In genomic region chrX:109270580-109271484, GRCh38 we compare ENCODE assay signal across 9 cellular contexts.
DNase-seq lines count a peak whose midpoint lies in the region; ATAC-seq and TF ChIP-seq lines count a peak whose summit lies in the region.
"Had no signal": no experiment of that assay in that cellular context is flagged by ENCODE, and none has a peak within 500 bp of the region (broad histone marks: within the 10 kb centered on the region; RNA-seq: fewer than 3 reads in every experiment).

No MANE protein-coding gene starts in this region.

- peaks cover 3% of the 10 kb centered on the region for H3K9me3 Mint-ChIP-seq in neural progenitor cell
- H3K9me3 Mint-ChIP-seq: memory B cell had no signal

- no peak overlapping the region for H2AFZ ChIP-seq in smooth muscle cell (ENCODE audit: low read depth)
- H2AFZ ChIP-seq in neural progenitor cell (replicated peaks) = no peak overlapping the region

- H3K36me3 ChIP-seq in smooth muscle cell (ENCODE audit: low read depth) (no peaks in the 10 kb centered on the region), neural progenitor cell (no peaks in the 10 kb centered on the region)

- H3F3A ChIP-seq in smooth muscle cell (ENCODE audit: low read depth) (no peaks in the 10 kb centered on the region), neural progenitor cell (ENCODE audit: low read depth) (no peaks in the 10 kb centered on the region)

- no peak overlapping the region for H3K27ac Mint-ChIP-seq in neural progenitor cell
- H3K27ac Mint-ChIP-seq: memory B cell had no signal

- H3K4me3 ChIP-seq in smooth muscle cell = no peak overlapping the region
- H3K4me3 ChIP-seq in neural progenitor cell = no peak overlapping the region

- H3K27me3 ChIP-seq in smooth muscle cell (ENCODE audit: low read depth) (no peaks in the 10 kb centered on the region), neural progenitor cell (no peaks in the 10 kb centered on the region)

- H3K27me3 Mint-ChIP-seq in neural progenitor cell (ENCODE audit: insufficient read depth, low read depth) = peaks cover 3% of the 10 kb centered on the region
- H3K27me3 Mint-ChIP-seq: memory B cell had no signal

- no peaks in the 10 kb centered on the region for H3K4me1 ChIP-seq in smooth muscle cell (ENCODE audit: low read depth)
- H3K4me1 ChIP-seq in neural progenitor cell = peaks cover 6% of the 10 kb centered on the region

- no peak overlapping the region for H3K9ac ChIP-seq in smooth muscle cell (ENCODE audit: low read depth)
- no peak overlapping the region for H3K9ac ChIP-seq in neural progenitor cell

- no peaks in the 10 kb centered on the region for H4K20me1 ChIP-seq in smooth muscle cell (ENCODE audit: low read depth)
- H4K20me1 ChIP-seq in neural progenitor cell (ENCODE audit: low read depth) = no peaks in the 10 kb centered on the region

- no peaks in the 10 kb centered on the region for H3K9me3 ChIP-seq in smooth muscle cell (replicated peaks; ENCODE audit: low read depth)
- no peaks in the 10 kb centered on the region for H3K9me3 ChIP-seq in neural progenitor cell (ENCODE audit: low read depth)

- H3K4me1 Mint-ChIP-seq in neural progenitor cell = peaks cover 8% of the 10 kb centered on the region

- no peak for TF ChIP-seq CTCF in smooth muscle cell (IDR thresholded peaks at IDR 0.05; ENCODE audit: borderline replicate concordance, insufficient read depth, poor library complexity, severe bottlenecking)
- no peak for TF ChIP-seq CTCF in neural progenitor cell (IDR thresholded peaks at IDR 0.05)

- DNase-seq in stimulated activated CD4-positive, alpha-beta T cell treated with anti-CD3 and anti-CD28 coated beads, Interleukin-15, amount 100 ng/mL, for 24 hours = peak; percentile 52
- no peak for DNase-seq in stimulated activated CD4-positive, alpha-beta T cell treated with anti-CD3 and anti-CD28 coated beads, Interleukin-4, amount 100 ng/mL, for 1 hour
- DNase-seq in RPMI8226 = peak; percentile 94
- DNase-seq in smooth muscle cell (lab: John Stamatoyannopoulos, UW; ENCODE audit: unreplicated experiment) = no peak
- no peak for DNase-seq in neural progenitor cell (ENCODE audit: low spot score)
- no peak for DNase-seq in T-helper 9 cell
- DNase-seq in occipital lobe (lab: John Stamatoyannopoulos, UW) = no peak

- peak overlapping the region; percentile 17 for H3K27ac ChIP-seq in smooth muscle cell (ENCODE audit: low read depth)
- no peak overlapping the region for H3K27ac ChIP-seq in neural progenitor cell

- H3K36me3 Mint-ChIP-seq in neural progenitor cell = no peaks in the 10 kb centered on the region
- H3K36me3 Mint-ChIP-seq: memory B cell had no signal

- H3K4me3 Mint-ChIP-seq in neural progenitor cell = no peak overlapping the region
- H3K4me3 Mint-ChIP-seq: memory B cell had no signal

- no peak overlapping the region for H3K4me2 ChIP-seq in smooth muscle cell
- no peak overlapping the region for H3K4me2 ChIP-seq in neural progenitor cell

- H3K79me2 ChIP-seq in smooth muscle cell (ENCODE audit: low read depth) = no peaks in the 10 kb centered on the region
- no peaks in the 10 kb centered on the region for H3K79me2 ChIP-seq in neural progenitor cell (ENCODE audit: low read depth)

- whole genome bisulfite sequencing in smooth muscle cell (ENCODE audit: low lambda C conversion rate) = 49% methylated on average over 2 of the region's 2 CpGs

- ATAC-seq in HG03066 (IDR thresholded peaks at IDR 0.05; ENCODE audit: low read depth, unreplicated experiment) = peak; percentile 96

Comparison
In these comparisons a context has a peak if more than half of its experiments do, and no peak if none do; other contexts are left out.
1. DNase-seq: peak in stimulated activated CD4-positive, alpha-beta T cell treated with anti-CD3 and anti-CD28 coated beads, Interleukin-15, amount 100 ng/mL, for 24 hours (single experiment) and RPMI8226 (single experiment); none in stimulated activated CD4-positive, alpha-beta T cell treated with anti-CD3 and anti-CD28 coated beads, Interleukin-4, amount 100 ng/mL, for 1 hour (single experiment), smooth muscle cell (single experiment), neural progenitor cell (single experiment), T-helper 9 cell (single experiment) and occipital lobe (single experiment).